ENCODE assay signal across 8 cellular contexts in genomic region chr14:65411656-65412188, GRCh38. TPM values are rescaled to one million over a fixed set of nuclear protein-coding genes. Genes with fewer than 3 reads are reported as not detected.
A peak's percentile ranks its signal among the peaks of the same experiment; 100 is the strongest.
DNase-seq lines count a peak whose midpoint lies in the region; ATAC-seq and TF ChIP-seq lines count a peak whose summit lies in the region.

No MANE protein-coding gene starts in this region.

- TF ChIP-seq POLR2A in gastroesophageal sphincter (IDR thresholded peaks at IDR 0.05) = peak; percentile 62 to 76

- peak; percentile 96 for DNase-seq in ELR (ENCODE audit: low read depth)
- peak; percentile 89 for DNase-seq in H4 (ENCODE audit: low spot score)
- DNase-seq in SJSA1 (ENCODE audit: low read depth in 1 of 2, low spot score in 2 of 2) = peak; percentile 85 to 89
- peak; percentile 81 for DNase-seq in activated naive CD4-positive, alpha-beta T cell treated with anti-CD3 and anti-CD28 coated beads for 36 hours
- peak; percentile 70 for DNase-seq in non-pigmented ciliary epithelial cell (ENCODE audit: low read depth)
- DNase-seq in superior temporal gyrus (ENCODE audit: extremely low spot score) = peak; percentile 98

- H3K9me3 Mint-ChIP-seq in activated naive CD4-positive, alpha-beta T cell treated with anti-CD3 and anti-CD28 coated beads for 36 hours = no peaks in the 10 kb centered on the region

- intact Hi-C loops in activated naive CD4-positive, alpha-beta T cell treated with anti-CD3 and anti-CD28 coated beads for 36 hours (cut with micrococcal nuclease) = loop anchor here (1.0 to 2.0 kb wide), 8 partner anchors 75 to 983 kb away; partner anchors contain the start of genes FNTB and MAX

- no peaks in the 10 kb centered on the region for H3F3A ChIP-seq in Loucy (ENCODE audit: low read depth)

- peaks cover 36% of the 10 kb centered on the region for H3K4me1 ChIP-seq in Loucy (ENCODE audit: insufficient read depth, low read length, poor library complexity, severe bottlenecking)
- H3K4me1 ChIP-seq in SJSA1 (replicated peaks) = peaks cover 6% of the 10 kb centered on the region; the same call in 1 of the 2 replicates
- peaks cover 0 to 24% (median 7%) of the 10 kb centered on the region in 3 donors for H3K4me1 ChIP-seq in gastroesophageal sphincter

- H4K20me1 ChIP-seq in Loucy (ENCODE audit: insufficient read depth, low read length, poor library complexity, severe bottlenecking) = peaks cover 31% of the 10 kb centered on the region

- peak overlapping the region; percentile 90 for H3K9ac ChIP-seq in Loucy (ENCODE audit: low read depth, low read length, poor library complexity, severe bottlenecking)

- peak overlapping the region; percentile 70 for H3K4me2 ChIP-seq in Loucy (ENCODE audit: low read depth, low read length, poor library complexity, severe bottlenecking)

- TF ChIP-seq EP300 in gastroesophageal sphincter (IDR thresholded peaks at IDR 0.05) = no peak

- H3K27ac ChIP-seq in SJSA1 (peak overlapping the region; percentile 47), gastroesophageal sphincter (peak overlapping the region; percentile 86 to 94 (median 90))

- H3K27ac Mint-ChIP-seq in activated naive CD4-positive, alpha-beta T cell treated with anti-CD3 and anti-CD28 coated beads for 36 hours = peak overlapping the region; percentile 95

- TF ChIP-seq CTCF in Loucy (conservative IDR thresholded peaks at IDR 0.05; ENCODE audit: low read length) = no peak
- no peak for TF ChIP-seq CTCF in gastroesophageal sphincter (IDR thresholded peaks at IDR 0.05)

- peak overlapping the region; percentile 92 for H3K4me3 Mint-ChIP-seq in activated naive CD4-positive, alpha-beta T cell treated with anti-CD3 and anti-CD28 coated beads for 36 hours

- peaks cover 31% of the 10 kb centered on the region for H3K4me1 Mint-ChIP-seq in activated naive CD4-positive, alpha-beta T cell treated with anti-CD3 and anti-CD28 coated beads for 36 hours (ENCODE audit: low read depth)

- H3K27me3 ChIP-seq in Loucy (ENCODE audit: insufficient read depth, low read length, poor library complexity, severe bottlenecking) = no peaks in the 10 kb centered on the region
- no peaks in the 10 kb centered on the region for H3K27me3 ChIP-seq in SJSA1 (replicated peaks)
- no peaks in the 10 kb centered on the region for H3K27me3 ChIP-seq in gastroesophageal sphincter

- CTCF ChIA-PET in activated naive CD4-positive, alpha-beta T cell treated with anti-CD3 and anti-CD28 coated beads for 36 hours (lab: Charles Lee) = interaction anchor here (0.6 to 3.3 kb wide), 25 partner anchors 10 to 549 kb away, joined by 3 to 21 read pairs (median 4); no protein-coding TSS in a partner anchor

- no peaks in the 10 kb centered on the region for H3K27me3 Mint-ChIP-seq in activated naive CD4-positive, alpha-beta T cell treated with anti-CD3 and anti-CD28 coated beads for 36 hours (ENCODE audit: low read depth)

- H3K36me3 ChIP-seq in Loucy (ENCODE audit: insufficient read depth, low read length) = no peaks in the 10 kb centered on the region
- H3K36me3 ChIP-seq in SJSA1 = peaks cover 5% of the 10 kb centered on the region
- H3K36me3 ChIP-seq in gastroesophageal sphincter = no peaks in the 10 kb centered on the region

- ATAC-seq in gastroesophageal sphincter = peak; percentile 84

- no peaks in the 10 kb centered on the region for H3K36me3 Mint-ChIP-seq in activated naive CD4-positive, alpha-beta T cell treated with anti-CD3 and anti-CD28 coated beads for 36 hours (ENCODE audit: low read depth)

- 0% methylated on average over 2 of the region's 42 CpGs; no CpG with 5 or more reads in 1 of the 2 donors for WGBS in gastroesophageal sphincter (ENCODE audit: low coverage in 1 of 2), 2 donors

- H3K9me3 ChIP-seq in Loucy (ENCODE audit: insufficient read depth, low read depth, low read length) = no peaks in the 10 kb centered on the region
- H3K9me3 ChIP-seq in SJSA1 (replicated peaks) = no peaks in the 10 kb centered on the region
- H3K9me3 ChIP-seq in gastroesophageal sphincter = no peaks in the 10 kb centered on the region

- peak overlapping the region; percentile 92 for H2AFZ ChIP-seq in Loucy (ENCODE audit: low read length)

- peaks cover 38% of the 10 kb centered on the region for H3K79me2 ChIP-seq in Loucy (ENCODE audit: insufficient read depth, low read length)

- no peaks in the 10 kb centered on the region for H3K9me2 ChIP-seq in Loucy (replicated peaks; ENCODE audit: low read depth, low read length)

- H3K4me3 ChIP-seq in Loucy (ENCODE audit: low read length, poor library complexity, severe bottlenecking) = peak overlapping the region; percentile 95
- peak overlapping the region; percentile 93 for H3K4me3 ChIP-seq in SJSA1
- peak overlapping the region; percentile 68 to 76 for H3K4me3 ChIP-seq in gastroesophageal sphincter

RNA-seq across cellular contexts. Expression of gene FUT8, which starts 0.8 kb away (rescaled TPM):
- 28.9 and 39.5 TPM in 2 replicates for total RNA-seq in H4 (2014; rRNA removed; shearing (Covaris generic))
- 69.2 and 78.0 TPM in 2 replicates for total RNA-seq in SJSA1 (2014; rRNA removed; shearing (Covaris generic))
- 10 to 100 TPM; 34.6 to 38.7 TPM for total RNA-seq in activated naive CD4-positive, alpha-beta T cell treated with anti-CD3 and anti-CD28 coated beads for 36 hours
- total RNA-seq in gastroesophageal sphincter = 10 to 100 TPM; 16.9 to 35.2 (median 30.8) TPM

Comparison
In these comparisons a context has a peak if more than half of its experiments do, and no peak if none do; other contexts are left out.
1. Peak in every context shown above with its lines: DNase-seq, ATAC-seq, H3K4me3 ChIP-seq and H3K27ac ChIP-seq.